ENCODE assay signal across 10 cellular contexts in the genomic region with DNA sequence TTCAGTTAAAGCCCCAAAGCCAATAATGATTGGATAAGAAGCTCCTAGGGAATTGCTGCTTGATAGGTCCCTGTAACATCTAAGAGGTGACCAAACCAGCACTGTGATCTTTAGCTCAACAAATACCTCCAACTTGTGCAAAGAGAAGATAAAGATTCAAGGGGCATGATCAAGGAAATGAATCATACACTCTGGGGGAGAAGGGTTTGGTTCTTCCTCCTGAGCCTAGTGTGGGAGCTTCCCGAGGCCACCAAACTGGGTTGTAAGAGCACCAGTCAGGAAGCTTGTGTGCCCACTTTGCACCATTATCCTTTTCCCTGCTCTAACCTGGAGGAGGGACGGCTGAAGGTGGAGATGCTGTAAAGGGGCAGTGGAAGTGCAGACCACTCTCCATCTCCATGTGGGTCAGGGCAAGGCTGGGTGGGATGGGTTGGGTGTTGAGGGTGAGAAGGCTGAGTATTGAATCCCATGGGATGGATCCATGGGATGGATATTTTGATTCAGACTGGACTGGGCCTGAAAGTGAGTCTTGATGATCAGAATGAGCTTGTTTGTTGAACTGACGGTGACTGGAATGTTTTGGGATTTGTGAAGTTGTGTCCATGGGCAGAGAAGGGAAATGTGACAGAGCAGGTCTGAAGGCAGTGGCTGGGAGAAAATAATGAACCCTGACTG. TPM values are rescaled to one million over a fixed set of nuclear protein-coding genes. Genes with fewer than 3 reads are reported as not detected.
DNase-seq lines count a peak whose midpoint lies in the region; ATAC-seq and TF ChIP-seq lines count a peak whose summit lies in the region.
"Had no signal": no experiment of that assay in that cellular context is flagged by ENCODE, and none has a peak within 500 bp of the region (broad histone marks: within the 10 kb centered on the region; RNA-seq: fewer than 3 reads in every experiment).

No MANE protein-coding gene starts in this region.

- no peak overlapping the region for H3K4me3 Mint-ChIP-seq in activated T-cell treated with anti-CD3 and anti-CD28 coated beads, Interleukin-2, amount 50 U/mL, for 24 hours
- H3K4me3 Mint-ChIP-seq in activated T-cell treated with anti-CD3 and anti-CD28 coated beads, Interleukin-2, amount 50 U/mL, for 4 hours = no peak overlapping the region
- peak overlapping the region; percentile 24 for H3K4me3 Mint-ChIP-seq in activated naive CD8-positive, alpha-beta T cell treated with anti-CD3 and anti-CD28 coated beads, Interleukin-2, amount 50 U/mL, for 24 hours
- peak overlapping the region; percentile 68 for H3K4me3 Mint-ChIP-seq in natural killer cell
- H3K4me3 Mint-ChIP-seq in WTC11 = no peak overlapping the region

- no peak for ATAC-seq in activated T-cell treated with anti-CD3 and anti-CD28 coated beads, Interleukin-2, amount 50 U/mL, for 4 hours
- peak; percentile 31 for ATAC-seq in activated naive CD8-positive, alpha-beta T cell treated with anti-CD3 and anti-CD28 coated beads, Interleukin-2, amount 50 U/mL, for 24 hours
- ATAC-seq in natural killer cell = peak in 1 of 3 donors; percentile 13
- no peak for ATAC-seq in WTC11

- H3K27ac Mint-ChIP-seq in activated T-cell treated with anti-CD3 and anti-CD28 coated beads, Interleukin-2, amount 50 U/mL, for 24 hours = peak overlapping the region; percentile 47
- H3K27ac Mint-ChIP-seq in activated naive CD8-positive, alpha-beta T cell treated with anti-CD3 and anti-CD28 coated beads, Interleukin-2, amount 50 U/mL, for 24 hours = peak overlapping the region; percentile 75
- H3K27ac Mint-ChIP-seq in natural killer cell (peak overlapping the region; percentile 93 to 96), WTC11 (no peak overlapping the region)

- H3K4me1 Mint-ChIP-seq in activated T-cell treated with anti-CD3 and anti-CD28 coated beads, Interleukin-2, amount 50 U/mL, for 24 hours (ENCODE audit: low read depth) = peaks cover 89% of the 10 kb centered on the region
- peaks cover 81% of the 10 kb centered on the region for H3K4me1 Mint-ChIP-seq in activated T-cell treated with anti-CD3 and anti-CD28 coated beads, Interleukin-2, amount 50 U/mL, for 4 hours (ENCODE audit: low read depth)
- peaks cover 90% of the 10 kb centered on the region for H3K4me1 Mint-ChIP-seq in activated naive CD8-positive, alpha-beta T cell treated with anti-CD3 and anti-CD28 coated beads, Interleukin-2, amount 50 U/mL, for 24 hours
- H3K4me1 Mint-ChIP-seq in natural killer cell (peaks cover 91 to 96% of the 10 kb centered on the region in 2 donors), WTC11 (peaks cover 14% of the 10 kb centered on the region)

- no peaks in the 10 kb centered on the region for H3K27me3 Mint-ChIP-seq in activated T-cell treated with anti-CD3 and anti-CD28 coated beads, Interleukin-2, amount 50 U/mL, for 24 hours
- H3K27me3 Mint-ChIP-seq in activated T-cell treated with anti-CD3 and anti-CD28 coated beads, Interleukin-2, amount 50 U/mL, for 4 hours (ENCODE audit: low read depth) = no peaks in the 10 kb centered on the region
- H3K27me3 Mint-ChIP-seq in activated naive CD8-positive, alpha-beta T cell treated with anti-CD3 and anti-CD28 coated beads, Interleukin-2, amount 50 U/mL, for 24 hours = no peaks in the 10 kb centered on the region
- H3K27me3 Mint-ChIP-seq in natural killer cell (ENCODE audit: low read depth in 2 of 2) (no peaks in the 10 kb centered on the region), WTC11 (ENCODE audit: low read depth) (no peaks in the 10 kb centered on the region)

- intact Hi-C loops in natural killer cell (cut with micrococcal nuclease) = loop anchor here (2.0 kb wide), 1 partner anchor 14 kb away; no protein-coding TSS in a partner anchor

- peaks cover 22% of the 10 kb centered on the region for H3K9me3 Mint-ChIP-seq in activated T-cell treated with anti-CD3 and anti-CD28 coated beads, Interleukin-2, amount 50 U/mL, for 24 hours
- H3K9me3 Mint-ChIP-seq in activated T-cell treated with anti-CD3 and anti-CD28 coated beads, Interleukin-2, amount 50 U/mL, for 4 hours = peaks cover 10% of the 10 kb centered on the region
- peaks cover 18% of the 10 kb centered on the region for H3K9me3 Mint-ChIP-seq in activated naive CD8-positive, alpha-beta T cell treated with anti-CD3 and anti-CD28 coated beads, Interleukin-2, amount 50 U/mL, for 24 hours
- H3K9me3 Mint-ChIP-seq in natural killer cell = no peaks in the 10 kb centered on the region
- H3K9me3 Mint-ChIP-seq in WTC11 = peaks cover 14% of the 10 kb centered on the region

- POLR2A ChIA-PET in WTC11 (lab: Charles Lee) = no interaction called here

- TF ChIP-seq CTCF in natural killer cell (IDR thresholded peaks at IDR 0.05) (no peak), WTC11 (IDR thresholded peaks at IDR 0.05) (no peak)

- H3K36me3 Mint-ChIP-seq in activated T-cell treated with anti-CD3 and anti-CD28 coated beads, Interleukin-2, amount 50 U/mL, for 24 hours (ENCODE audit: low read depth) = peaks cover 10% of the 10 kb centered on the region
- no peaks in the 10 kb centered on the region for H3K36me3 Mint-ChIP-seq in activated T-cell treated with anti-CD3 and anti-CD28 coated beads, Interleukin-2, amount 50 U/mL, for 4 hours (ENCODE audit: insufficient read depth)
- H3K36me3 Mint-ChIP-seq in activated naive CD8-positive, alpha-beta T cell treated with anti-CD3 and anti-CD28 coated beads, Interleukin-2, amount 50 U/mL, for 24 hours (ENCODE audit: low read depth) = peaks cover 14% of the 10 kb centered on the region
- H3K36me3 Mint-ChIP-seq in natural killer cell = peaks cover 8% of the 10 kb centered on the region
- H3K36me3 Mint-ChIP-seq in WTC11 = peaks cover 10% of the 10 kb centered on the region

- CTCF ChIA-PET in WTC11 (lab: Charles Lee) = no interaction called here

- no peak for DNase-seq in activated T-cell treated with anti-CD3 and anti-CD28 coated beads, Interleukin-2, amount 50 U/mL, for 24 hours
- no peak for DNase-seq in activated T-cell treated with anti-CD3 and anti-CD28 coated beads, Interleukin-2, amount 50 U/mL, for 4 hours
- DNase-seq in M059J (ENCODE audit: low read depth) (peak; percentile 63), natural killer cell (no peak), NCI-H128 (lab: John Stamatoyannopoulos, UW; ENCODE audit: unreplicated experiment) (no peak), WTC11 (ENCODE audit: low spot score) (no peak), COLO668 (lab: John Stamatoyannopoulos, UW; ENCODE audit: unreplicated experiment) (no peak)
- DNase-seq in activated naive CD8-positive, alpha-beta T cell treated with anti-CD3 and anti-CD28 coated beads, Interleukin-2, amount 50 U/mL, for 24 hours = no peak
- DNase-seq: MV-4-11, NCI-H345 had no signal

TF ChIP-seq in WTC11, 78 proteins besides CTCF, POLR2A, EP300 and RAD21:
- TF ChIP-seq FOXP1 (CRISPR knock-in tag; IDR thresholded peaks at IDR 0.05; ENCODE audit: borderline replicate concordance) (no peak), NR2C2 (CRISPR knock-in tag; IDR thresholded peaks at IDR 0.05) (no peak), TEAD4 (CRISPR knock-in tag; IDR thresholded peaks at IDR 0.05) (no peak), NR1H2 (CRISPR knock-in tag; IDR thresholded peaks at IDR 0.05) (no peak), ZBTB21 (CRISPR knock-in tag; IDR thresholded peaks at IDR 0.05; ENCODE audit: borderline replicate concordance) (no peak), ZNF219 (CRISPR knock-in tag; IDR thresholded peaks at IDR 0.05; ENCODE audit: borderline replicate concordance) (no peak), NR3C1 (CRISPR knock-in tag; conservative IDR thresholded peaks at IDR 0.05; ENCODE audit: low read depth) (no peak)
- TF ChIP-seq, protein P1, sequence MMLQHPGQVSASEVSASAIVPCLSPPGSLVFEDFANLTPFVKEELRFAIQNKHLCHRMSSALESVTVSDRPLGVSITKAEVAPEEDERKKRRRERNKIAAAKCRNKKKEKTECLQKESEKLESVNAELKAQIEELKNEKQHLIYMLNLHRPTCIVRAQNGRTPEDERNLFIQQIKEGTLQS (CRISPR knock-in tag; conservative IDR thresholded peaks at IDR 0.05) = no peak

RNA-seq across cellular contexts. Expression of a gene that starts 49.1 kb away (rescaled TPM):
- 1 to 10 TPM; 4.8 to 5.0 (median 4.9) TPM for total RNA-seq in activated T-cell treated with anti-CD3 and anti-CD28 coated beads, Interleukin-2, amount 50 U/mL, for 4 hours
- total RNA-seq in M059J (2014; rRNA removed; shearing (Covaris generic)) = 2.8 and 3.4 TPM in 2 replicates
- 100 to 1,000 TPM in 1 of 3 donors, 10 to 100 TPM in 2; 74.6 to 113 (median 95.4) TPM for total RNA-seq in natural killer cell
- total RNA-seq in WTC11 (2021) = 13.2 to 17.3 TPM (median 13.4 TPM) in 3 replicates

Comparison
In these comparisons a context has a peak if more than half of its experiments do, and no peak if none do; other contexts are left out.
1. H3K4me3 Mint-ChIP-seq: peak in activated naive CD8-positive, alpha-beta T cell treated with anti-CD3 and anti-CD28 coated beads, Interleukin-2, amount 50 U/mL, for 24 hours (single experiment) and natural killer cell (single experiment); none in activated T-cell treated with anti-CD3 and anti-CD28 coated beads, Interleukin-2, amount 50 U/mL, for 24 hours (single experiment), activated T-cell treated with anti-CD3 and anti-CD28 coated beads, Interleukin-2, amount 50 U/mL, for 4 hours (single experiment) and WTC11 (single experiment).